In the genomic region with DNA sequence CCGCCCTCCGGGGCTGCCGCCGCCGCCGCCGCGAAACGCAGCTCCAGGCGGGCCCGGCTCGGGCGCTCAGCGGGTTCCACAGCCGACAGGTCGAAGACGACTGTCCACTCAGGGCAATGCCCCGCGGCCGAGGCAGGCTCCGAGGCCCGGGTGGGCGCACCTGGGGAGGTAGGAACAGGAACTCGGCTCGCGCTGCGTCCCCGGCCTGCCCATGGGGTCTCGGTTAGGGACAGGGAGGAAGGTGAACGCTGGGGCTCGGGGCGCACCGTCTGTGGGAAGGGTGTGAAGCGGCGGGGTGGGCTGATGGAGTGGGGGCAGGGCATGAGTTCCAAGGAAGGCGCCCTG, we compare ENCODE assay signal across 33 cellular contexts. TPM values are rescaled to one million over a fixed set of nuclear protein-coding genes. Genes with fewer than 3 reads are reported as not detected.
"Had no signal": no experiment of that assay in that cellular context is flagged by ENCODE, and none has a peak within 500 bp of the region (broad histone marks: within the 10 kb centered on the region; RNA-seq: fewer than 3 reads in every experiment).

No MANE protein-coding gene starts in this region.

- H3K9me3 Mint-ChIP-seq: activated CD4-positive, alpha-beta memory T cell treated with anti-CD3 and anti-CD28 coated beads for 36 hours; activated naive CD4-positive, alpha-beta T cell treated with anti-CD3 and anti-CD28 coated beads for 36 hours; activated naive CD8-positive, alpha-beta T cell treated with anti-CD3 and anti-CD28 coated beads for 36 hours; activated T-helper 1 cell treated with anti-CD3 and anti-CD28 coated beads, Interleukin-12 subunit alpha, Interleukin-12 subunit beta, Interleukin-2, Interleukin-4 antibody, amounts not matched to agents 30 ng/mL and 10 ng/mL and 1 ng/mL, durations not matched to agents 14 hours and 24 hours and 36 hours; effector memory CD8-positive, alpha-beta T cell; natural killer cell; neural progenitor cell; stimulated activated effector memory CD8-positive, alpha-beta T cell treated with anti-CD3 and anti-CD28 coated beads, Interleukin-12 subunit alpha, Interleukin-12 subunit beta, amount 100 ng/mL, for 72 hours; T-helper 1 cell treated with Interleukin-12 subunit alpha and Interleukin-12 subunit beta and Interleukin-4 antibody, amounts not matched to agents 30 μg/mL and 1 μg/mL, for 36 hours had no signal

- H3K4me3 Mint-ChIP-seq: activated CD4-positive, alpha-beta memory T cell treated with anti-CD3 and anti-CD28 coated beads for 36 hours; activated naive CD4-positive, alpha-beta T cell treated with anti-CD3 and anti-CD28 coated beads for 36 hours; activated naive CD8-positive, alpha-beta T cell treated with anti-CD3 and anti-CD28 coated beads for 36 hours; activated T-helper 1 cell treated with anti-CD3 and anti-CD28 coated beads, Interleukin-12 subunit alpha, Interleukin-12 subunit beta, Interleukin-2, Interleukin-4 antibody, amounts not matched to agents 30 ng/mL and 10 ng/mL and 1 ng/mL, durations not matched to agents 14 hours and 24 hours and 36 hours; brain; effector memory CD8-positive, alpha-beta T cell; natural killer cell; neural progenitor cell; stimulated activated effector memory CD8-positive, alpha-beta T cell treated with anti-CD3 and anti-CD28 coated beads, Interleukin-12 subunit alpha, Interleukin-12 subunit beta, amount 100 ng/mL, for 72 hours; T-helper 1 cell treated with Interleukin-12 subunit alpha and Interleukin-12 subunit beta and Interleukin-4 antibody, amounts not matched to agents 30 μg/mL and 1 μg/mL, for 36 hours had no signal

- H3K4me3 ChIP-seq: adrenal gland, ascending aorta, cardiac muscle cell, neural progenitor cell, tibial artery, upper lobe of right lung had no signal

- H3K4me1 ChIP-seq: neural progenitor cell had no signal

- H3K27me3 Mint-ChIP-seq: activated CD4-positive, alpha-beta memory T cell treated with anti-CD3 and anti-CD28 coated beads for 36 hours; brain had no signal

- FAIRE-seq: TTC549 had no signal

- H3K27ac Mint-ChIP-seq: activated CD4-positive, alpha-beta memory T cell treated with anti-CD3 and anti-CD28 coated beads for 36 hours; activated naive CD4-positive, alpha-beta T cell treated with anti-CD3 and anti-CD28 coated beads for 36 hours; activated naive CD8-positive, alpha-beta T cell treated with anti-CD3 and anti-CD28 coated beads for 36 hours; activated T-helper 1 cell treated with anti-CD3 and anti-CD28 coated beads, Interleukin-12 subunit alpha, Interleukin-12 subunit beta, Interleukin-2, Interleukin-4 antibody, amounts not matched to agents 30 ng/mL and 10 ng/mL and 1 ng/mL, durations not matched to agents 14 hours and 24 hours and 36 hours; brain; effector memory CD8-positive, alpha-beta T cell; natural killer cell; neural progenitor cell; stimulated activated effector memory CD8-positive, alpha-beta T cell treated with anti-CD3 and anti-CD28 coated beads, Interleukin-12 subunit alpha, Interleukin-12 subunit beta, amount 100 ng/mL, for 72 hours; T-helper 1 cell treated with Interleukin-12 subunit alpha and Interleukin-12 subunit beta and Interleukin-4 antibody, amounts not matched to agents 30 μg/mL and 1 μg/mL, for 36 hours had no signal

- ATAC-seq: activated CD4-positive, CD25-positive, alpha-beta regulatory T cell treated with anti-CD3 and anti-CD28 coated beads, Interleukin-2, amount 50 U/mL, for 24 hours; effector memory CD8-positive, alpha-beta T cell; esophagus mucosa; sciatic nerve; stimulated activated effector memory CD8-positive, alpha-beta T cell treated with anti-CD3 and anti-CD28 coated beads, Interleukin-12 subunit alpha, Interleukin-12 subunit beta, amount 100 ng/mL, for 72 hours; upper lobe of right lung had no signal

- H3K36me3 ChIP-seq: neural progenitor cell had no signal

- H3K9ac ChIP-seq: neural progenitor cell had no signal

- H3K4me2 ChIP-seq: neural progenitor cell had no signal

- H3K4me1 Mint-ChIP-seq: activated naive CD8-positive, alpha-beta T cell treated with anti-CD3 and anti-CD28 coated beads for 36 hours had no signal

- H3K27me3 ChIP-seq: adrenal gland, ascending aorta, cardiac muscle cell, neural progenitor cell had no signal

- H2AFZ ChIP-seq: neural progenitor cell had no signal

- DNase-seq: activated CD4-positive, alpha-beta memory T cell treated with anti-CD3 and anti-CD28 coated beads for 36 hours; activated CD4-positive, alpha-beta T cell treated with anti-CD3 and anti-CD28 coated beads for 48 hours; activated CD8-positive, alpha-beta memory T cell treated with anti-CD3 and anti-CD28 coated beads, Interleukin-2, amount 50 U/mL, for 4 hours; activated effector memory CD4-positive, alpha-beta T cell treated with anti-CD3 and anti-CD28 coated beads, Interleukin-2, amount 50 U/mL, for 16 hours; activated naive CD4-positive, alpha-beta T cell treated with anti-CD3 and anti-CD28 coated beads for 36 hours; activated naive CD8-positive, alpha-beta T cell treated with anti-CD3 and anti-CD28 coated beads for 36 hours; activated T-cell treated with anti-CD3 and anti-CD28 coated beads, Interleukin-2, amount 50 U/mL, for 1 hour; adrenal gland; cerebellar nuclear complex; cortex of kidney; effector memory CD8-positive, alpha-beta T cell; kidney glomerular epithelial cell; mesendoderm; natural killer cell; stimulated activated CD4-positive, alpha-beta T cell treated with anti-CD3 and anti-CD28 coated beads, Interleukin-4, amount 100 ng/mL, for 24 hours; stomach; T-helper 9 cell; tibial artery; upper lobe of right lung had no signal

- H3K36me3 Mint-ChIP-seq: natural killer cell had no signal

- H3K27ac ChIP-seq: adrenal gland, ascending aorta, cardiac muscle cell, neural progenitor cell, skin epidermis, stomach, tibial artery, upper lobe of right lung, VCaP had no signal

- H3K9me3 ChIP-seq: adrenal gland, ascending aorta, stomach, tibial artery, upper lobe of right lung had no signal

RNA-seq across cellular contexts. Expression of a gene that starts 26.8 kb away (rescaled TPM):
- total RNA-seq: activated CD4-positive, alpha-beta memory T cell treated with anti-CD3 and anti-CD28 coated beads for 36 hours; activated naive CD4-positive, alpha-beta T cell treated with anti-CD3 and anti-CD28 coated beads for 36 hours; activated T-helper 1 cell treated with anti-CD3 and anti-CD28 coated beads, Interleukin-12 subunit alpha, Interleukin-12 subunit beta, Interleukin-2, Interleukin-4 antibody, amounts not matched to agents 30 ng/mL and 10 ng/mL and 1 ng/mL, durations not matched to agents 14 hours and 24 hours and 36 hours; ascending aorta; esophagus mucosa; mononuclear cell; natural killer cell; upper lobe of right lung had no signal
